In genomic region chr7:5406957-5407930, GRCh38 we compare ENCODE assay signal across 13 cellular contexts. TPM values are rescaled to one million over a fixed set of nuclear protein-coding genes. Genes with fewer than 3 reads are reported as not detected.
DNase-seq lines count a peak whose midpoint lies in the region; ATAC-seq and TF ChIP-seq lines count a peak whose summit lies in the region.
"Had no signal": no experiment of that assay in that cellular context is flagged by ENCODE, and none has a peak within 500 bp of the region (broad histone marks: within the 10 kb centered on the region; RNA-seq: fewer than 3 reads in every experiment).

No MANE protein-coding gene starts in this region.

- peak overlapping the region; percentile 54 for H3K4me3 Mint-ChIP-seq in neural crest cell

- no peaks in the 10 kb centered on the region for H3K9me3 Mint-ChIP-seq in neural crest cell

- H3K4me1 Mint-ChIP-seq in neural crest cell, result peaks cover 26% of the 10 kb centered on the region

- H3K36me3 Mint-ChIP-seq in neural crest cell (ENCODE audit: low read depth), result peaks cover 17% of the 10 kb centered on the region

- no peaks in the 10 kb centered on the region for H3K27me3 Mint-ChIP-seq in neural crest cell (ENCODE audit: low read depth)

- DNase-seq in AG08396 (ENCODE audit: low spot score), result peak; percentile 7
- DNase-seq in NCI-H146 (lab: John Stamatoyannopoulos, UW), result peak; percentile 60
- DNase-seq in neural crest cell (ENCODE audit: low read depth, low spot score), result peak; percentile 18
- DNase-seq in activated effector memory CD4-positive, alpha-beta T cell treated with anti-CD3 and anti-CD28 coated beads, Interleukin-2, amount 50 U/mL, for 16 hours, result no peak
- DNase-seq in DMS79 treated with DMSO at 0.1 percent for 48 hours (lab: John Stamatoyannopoulos, UW), result no peak
- DNase-seq in activated CD8-positive, alpha-beta memory T cell treated with anti-CD3 and anti-CD28 coated beads for 24 hours, result no peak
- DNase-seq: activated CD8-positive, alpha-beta memory T cell treated with anti-CD3 and anti-CD28 coated beads, Interleukin-2, amount 50 U/mL, for 48 hours; NCI-H187; pancreas; stimulated activated CD4-positive, alpha-beta T cell treated with anti-CD3 and anti-CD28 coated beads, Interleukin-4, amount 100 ng/mL, for 4 hours; T1000 had no signal

- no peak overlapping the region for H3K27ac Mint-ChIP-seq in neural crest cell (ENCODE audit: unreplicated experiment)

- TF ChIP-seq CTCF in neural crest cell (conservative IDR thresholded peaks at IDR 0.05), result no peak

- ATAC-seq in esophagus mucosa, result peak; percentile 18
- no peak for ATAC-seq in HG02981 (IDR thresholded peaks at IDR 0.05; ENCODE audit: unreplicated experiment)

RNA-seq across cellular contexts. Expression of gene TNRC18, which starts 16.4 kb away (rescaled TPM):
- 26.2 TPM for total RNA-seq in esophagus mucosa
- total RNA-seq in neural crest cell, result 68.0 and 69.8 TPM in 2 replicates

Comparison
In these comparisons a context has a peak if more than half of its experiments do, and no peak if none do; other contexts are left out.
1. DNase-seq: peak in AG08396 (single experiment), NCI-H146 (single experiment) and neural crest cell (single experiment); none in activated effector memory CD4-positive, alpha-beta T cell treated with anti-CD3 and anti-CD28 coated beads, Interleukin-2, amount 50 U/mL, for 16 hours (single experiment), DMS79 treated with DMSO at 0.1 percent for 48 hours (single experiment) and activated CD8-positive, alpha-beta memory T cell treated with anti-CD3 and anti-CD28 coated beads for 24 hours (single experiment).